Comparison of ENCODE assay signal across 1 cellular context in the genomic region with DNA sequence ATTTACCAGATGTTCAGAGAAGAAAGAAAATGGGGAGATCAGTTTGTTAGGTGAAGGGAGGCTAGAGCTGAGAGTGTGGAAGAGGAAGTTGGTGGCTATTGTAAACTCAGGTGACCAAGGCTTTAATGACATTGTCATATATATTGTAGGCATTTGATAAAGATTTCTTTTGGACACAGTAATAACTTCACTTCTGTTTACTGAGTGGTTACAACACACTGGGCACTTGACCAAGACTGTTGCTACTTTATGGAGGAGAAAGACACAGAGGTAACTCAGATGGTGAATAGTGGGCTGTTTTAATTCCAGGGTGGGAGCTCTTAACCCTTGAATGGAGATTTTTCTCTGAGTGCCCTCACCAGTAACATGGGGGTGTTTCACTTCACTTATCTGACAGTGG.
TF ChIP-seq lines count a peak whose summit lies in the region.

No MANE protein-coding gene starts in this region.

TF ChIP-seq in HepG2, 621 proteins besides CTCF, POLR2A, EP300 and RAD21:
- TF ChIP-seq IRF2 (CRISPR knock-in tag; IDR thresholded peaks at IDR 0.05) (no peak), ETV5 (CRISPR knock-in tag; IDR thresholded peaks at IDR 0.05; ENCODE audit: borderline replicate concordance) (no peak), RBM22 (optimal IDR thresholded peaks at IDR 0.05; ENCODE audit: low read length) (peak; percentile 15), RERE (CRISPR knock-in tag; IDR thresholded peaks at IDR 0.05; ENCODE audit: low read depth) (no peak)
- TF ChIP-seq, protein P1, sequence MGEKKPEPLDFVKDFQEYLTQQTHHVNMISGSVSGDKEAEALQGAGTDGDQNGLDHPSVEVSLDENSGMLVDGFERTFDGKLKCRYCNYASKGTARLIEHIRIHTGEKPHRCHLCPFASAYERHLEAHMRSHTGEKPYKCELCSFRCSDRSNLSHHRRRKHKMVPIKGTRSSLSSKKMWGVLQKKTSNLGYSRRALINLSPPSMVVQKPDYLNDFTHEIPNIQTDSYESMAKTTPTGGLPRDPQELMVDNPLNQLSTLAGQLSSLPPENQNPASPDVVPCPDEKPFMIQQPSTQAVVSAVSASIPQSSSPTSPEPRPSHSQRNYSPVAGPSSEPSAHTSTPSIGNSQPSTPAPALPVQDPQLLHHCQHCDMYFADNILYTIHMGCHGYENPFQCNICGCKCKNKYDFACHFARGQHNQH (CRISPR knock-in tag; IDR thresholded peaks at IDR 0.05) = no peak
- TF ChIP-seq, protein P2, sequence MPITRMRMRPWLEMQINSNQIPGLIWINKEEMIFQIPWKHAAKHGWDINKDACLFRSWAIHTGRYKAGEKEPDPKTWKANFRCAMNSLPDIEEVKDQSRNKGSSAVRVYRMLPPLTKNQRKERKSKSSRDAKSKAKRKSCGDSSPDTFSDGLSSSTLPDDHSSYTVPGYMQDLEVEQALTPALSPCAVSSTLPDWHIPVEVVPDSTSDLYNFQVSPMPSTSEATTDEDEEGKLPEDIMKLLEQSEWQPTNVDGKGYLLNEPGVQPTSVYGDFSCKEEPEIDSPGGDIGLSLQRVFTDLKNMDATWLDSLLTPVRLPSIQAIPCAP (CRISPR knock-in tag; IDR thresholded peaks at IDR 0.05; ENCODE audit: low read depth) = no peak
TF ChIP-seq in HepG2: peak in this region for 1.
